2 cellular contexts compared by ENCODE assay signal in the genomic region with DNA sequence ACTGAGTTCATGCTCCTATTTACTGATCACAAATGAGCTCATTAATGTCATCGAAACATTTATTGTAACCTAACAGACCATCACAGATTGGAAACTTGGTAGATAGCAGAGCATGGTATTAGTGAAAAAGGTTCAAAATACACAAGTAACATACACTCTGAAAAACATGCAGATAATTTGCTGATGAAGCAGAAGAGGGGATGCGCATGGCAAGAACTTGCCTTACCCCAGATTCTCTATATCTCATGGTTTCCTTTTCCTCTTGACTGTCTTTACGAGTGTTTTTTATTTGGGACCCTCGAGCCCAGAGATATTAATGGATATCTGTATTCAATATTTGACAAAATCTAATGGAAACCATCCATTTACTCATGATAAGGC.
TF ChIP-seq lines count a peak whose summit lies in the region.

No MANE protein-coding gene starts in this region.

TF ChIP-seq in A549, 52 proteins besides CTCF, POLR2A, EP300 and RAD21:
- TF ChIP-seq MAFK (IDR thresholded peaks at IDR 0.05; ENCODE audit: partially characterized antibody) (peak; percentile 72), EHF (CRISPR knock-in tag; IDR thresholded peaks at IDR 0.05) (no peak), SREBF2 (IDR thresholded peaks at IDR 0.05) (no peak)
TF ChIP-seq in A549: peak in this region for 1.

TF ChIP-seq in IMR-90, 13 proteins besides CTCF, POLR2A, EP300 and RAD21:
- TF ChIP-seq CEBPB (IDR thresholded peaks at IDR 0.05; ENCODE audit: low read depth, low read length) (no peak), MAFK (IDR thresholded peaks at IDR 0.05; ENCODE audit: low read depth, low read length) (peak; percentile 67)
- TF ChIP-seq, protein P1, sequence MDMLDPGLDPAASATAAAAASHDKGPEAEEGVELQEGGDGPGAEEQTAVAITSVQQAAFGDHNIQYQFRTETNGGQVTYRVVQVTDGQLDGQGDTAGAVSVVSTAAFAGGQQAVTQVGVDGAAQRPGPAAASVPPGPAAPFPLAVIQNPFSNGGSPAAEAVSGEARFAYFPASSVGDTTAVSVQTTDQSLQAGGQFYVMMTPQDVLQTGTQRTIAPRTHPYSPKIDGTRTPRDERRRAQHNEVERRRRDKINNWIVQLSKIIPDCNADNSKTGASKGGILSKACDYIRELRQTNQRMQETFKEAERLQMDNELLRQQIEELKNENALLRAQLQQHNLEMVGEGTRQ (IDR thresholded peaks at IDR 0.05; ENCODE audit: low read depth, low read length), result no peak
TF ChIP-seq in IMR-90: peak in this region for 1.
